ENCODE assay signal across 8 cellular contexts in the genomic region with DNA sequence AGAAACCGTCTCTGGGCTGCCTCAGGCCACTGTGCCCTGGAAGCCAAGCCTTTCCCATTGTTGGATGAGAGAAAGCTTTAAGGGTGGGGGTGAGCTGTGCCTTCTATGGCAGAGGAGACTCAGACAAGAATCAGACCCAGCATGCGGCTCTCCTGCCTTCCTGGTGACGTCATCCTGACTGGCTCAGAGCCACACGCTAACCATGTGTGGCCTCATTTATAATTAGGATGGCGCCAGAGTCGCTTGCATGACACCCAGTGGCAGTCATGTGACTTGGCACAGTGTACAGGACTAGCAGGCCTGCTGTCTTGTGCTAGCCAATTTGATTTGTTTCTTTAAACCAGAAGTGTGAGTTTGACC.
DNase-seq lines count a peak whose midpoint lies in the region; ATAC-seq and TF ChIP-seq lines count a peak whose summit lies in the region.

No MANE protein-coding gene starts in this region.

- no peaks in the 10 kb centered on the region for H3K27me3 ChIP-seq in subcutaneous abdominal adipose tissue (ENCODE audit: control insufficient read depth in 5 of 5, insufficient read depth in 4 of 5, low read length in 5 of 5)

- no peak for ATAC-seq in HG02610 (IDR thresholded peaks at IDR 0.05; ENCODE audit: unreplicated experiment)
- ATAC-seq in HG03097 (IDR thresholded peaks at IDR 0.05; ENCODE audit: low FRiP score, unreplicated experiment) = no peak

- H3K9me3 ChIP-seq in subcutaneous abdominal adipose tissue (ENCODE audit: control insufficient read depth in 5 of 5, low read length in 5 of 5) = no peaks in the 10 kb centered on the region

- peak; percentile 13 for TF ChIP-seq CTCF in choroid plexus epithelial cell (conservative IDR thresholded peaks at IDR 0.05; ENCODE audit: low read depth, low read length)

- peaks cover 0 to 40% (median 28%) of the 10 kb centered on the region in 5 donors for H3K36me3 ChIP-seq in subcutaneous abdominal adipose tissue (ENCODE audit: control insufficient read depth in 5 of 5, insufficient read depth in 5 of 5, low read length in 5 of 5)

- H3K27ac ChIP-seq in subcutaneous abdominal adipose tissue (ENCODE audit: low read depth, low read length) = no peak overlapping the region

- DNase-seq in NCI-H82 (lab: John Stamatoyannopoulos, UW) (peak; percentile 68), NCI-H82 treated with DMSO at 0.1 percent for 48 hours (lab: John Stamatoyannopoulos, UW; ENCODE audit: unreplicated experiment) (no peak), NCI-H748 treated with DMSO at 0.1 percent for 48 hours (lab: John Stamatoyannopoulos, UW) (peak; percentile 77), choroid plexus epithelial cell (ENCODE audit: low read depth) (peak; percentile 86), left kidney (ENCODE audit: low read depth, low spot score) (peak; percentile 89)

- H3K4me3 ChIP-seq in choroid plexus epithelial cell (ENCODE audit: low read depth, low read length) (no peak overlapping the region), subcutaneous abdominal adipose tissue (ENCODE audit: low read depth in 1 of 5, low read length in 5 of 5) (peak overlapping the region in 3 of 5 donors; percentile 10 to 22 (median 17))

- H3K9ac ChIP-seq in subcutaneous abdominal adipose tissue (ENCODE audit: low read length in 5 of 5) = no peak overlapping the region

- H3K4me1 ChIP-seq in subcutaneous abdominal adipose tissue (ENCODE audit: control insufficient read depth in 5 of 5, insufficient read depth in 5 of 5, low read length in 5 of 5) = peaks cover 6 to 18% (median 13%) of the 10 kb centered on the region in 5 donors
